8 cellular contexts compared by ENCODE assay signal in genomic region chr7:36287371-36288241, GRCh38.
DNase-seq lines count a peak whose midpoint lies in the region; ATAC-seq, FAIRE-seq and TF ChIP-seq lines count a peak whose summit lies in the region.

No MANE protein-coding gene starts in this region.

- H3K36me3 Mint-ChIP-seq in CD4-positive, alpha-beta T cell (ENCODE audit: low read depth), result no peaks in the 10 kb centered on the region
- no peaks in the 10 kb centered on the region for H3K36me3 Mint-ChIP-seq in activated naive CD8-positive, alpha-beta T cell treated with anti-CD3 and anti-CD28 coated beads, Interleukin-2, amount 50 U/mL, for 24 hours (ENCODE audit: low read depth)

- no peaks in the 10 kb centered on the region for H3K4me1 ChIP-seq in rectal smooth muscle tissue (ENCODE audit: control insufficient read depth, insufficient read depth, low read length)

- POLR2A ChIA-PET in CD4-positive, alpha-beta T cell (lab: Charles Lee), result interaction anchor here (0.5 to 2.6 kb wide), 11 partner anchors 30 to 487 kb away, joined by 3 to 11 read pairs (median 3); partner anchors contain the start of gene SEPTIN7

- peak overlapping the region; percentile 58 for H3K27ac ChIP-seq in CD4-positive, alpha-beta T cell (ENCODE audit: low read depth, low read length)
- H3K27ac ChIP-seq in rectal smooth muscle tissue (ENCODE audit: low read depth, low read length), result no peak overlapping the region

- peaks cover 87% of the 10 kb centered on the region for H3K4me1 Mint-ChIP-seq in CD4-positive, alpha-beta T cell (ENCODE audit: low read depth)
- H3K4me1 Mint-ChIP-seq in activated naive CD8-positive, alpha-beta T cell treated with anti-CD3 and anti-CD28 coated beads, Interleukin-2, amount 50 U/mL, for 24 hours, result peaks cover 66% of the 10 kb centered on the region

- TF ChIP-seq POLR2A in GM12892 (IDR thresholded peaks at IDR 0.05; ENCODE audit: low read depth, low read length), result no peak

- H3K27me3 ChIP-seq in CD4-positive, alpha-beta T cell (ENCODE audit: control insufficient read depth, insufficient read depth, low read length), result no peaks in the 10 kb centered on the region
- no peaks in the 10 kb centered on the region for H3K27me3 ChIP-seq in rectal smooth muscle tissue (ENCODE audit: control insufficient read depth, insufficient read depth, low read length)

- no peaks in the 10 kb centered on the region for H3K36me3 ChIP-seq in rectal smooth muscle tissue (ENCODE audit: control insufficient read depth, insufficient read depth, low read length)

- H3K4me3 ChIP-seq in rectal smooth muscle tissue (ENCODE audit: low read length), result peak overlapping the region; percentile 40

- H3K27me3 Mint-ChIP-seq in CD4-positive, alpha-beta T cell, result no peaks in the 10 kb centered on the region
- no peaks in the 10 kb centered on the region for H3K27me3 Mint-ChIP-seq in activated naive CD8-positive, alpha-beta T cell treated with anti-CD3 and anti-CD28 coated beads, Interleukin-2, amount 50 U/mL, for 24 hours

- peak; percentile 43 for ATAC-seq in CD4-positive, alpha-beta T cell (ENCODE audit: poor library complexity)
- ATAC-seq in GM21367 (IDR thresholded peaks at IDR 0.05; ENCODE audit: unreplicated experiment) (peak; percentile 36), GM21360 (IDR thresholded peaks at IDR 0.05; ENCODE audit: unreplicated experiment) (no peak)
- ATAC-seq in activated naive CD8-positive, alpha-beta T cell treated with anti-CD3 and anti-CD28 coated beads, Interleukin-2, amount 50 U/mL, for 24 hours, result peak; percentile 42

- H3K9ac ChIP-seq in rectal smooth muscle tissue (ENCODE audit: low read length), result no peak overlapping the region

- CTCF ChIA-PET in CD4-positive, alpha-beta T cell (lab: Charles Lee), result interaction anchor here (0.7 to 6.1 kb wide), 3 partner anchors 292 to 311 kb away, joined by 3 to 37 read pairs (median 3); no protein-coding TSS in a partner anchor

- peak overlapping the region; percentile 87 for H3K4me3 Mint-ChIP-seq in CD4-positive, alpha-beta T cell
- peak overlapping the region; percentile 21 for H3K4me3 Mint-ChIP-seq in activated naive CD8-positive, alpha-beta T cell treated with anti-CD3 and anti-CD28 coated beads, Interleukin-2, amount 50 U/mL, for 24 hours

- peak overlapping the region; percentile 97 for H3K27ac Mint-ChIP-seq in CD4-positive, alpha-beta T cell
- H3K27ac Mint-ChIP-seq in activated naive CD8-positive, alpha-beta T cell treated with anti-CD3 and anti-CD28 coated beads, Interleukin-2, amount 50 U/mL, for 24 hours, result peak overlapping the region; percentile 29

- DNase-seq in CD4-positive, alpha-beta T cell, result peak in 7 of 10 experiments; percentile 16 to 35 (median 30)
- DNase-seq in NCI-H2196 treated with DMSO at 0.1 percent for 48 hours (lab: John Stamatoyannopoulos, UW; ENCODE audit: unreplicated experiment), result peak; percentile 8
- peak; percentile 34 for DNase-seq in activated naive CD8-positive, alpha-beta T cell treated with anti-CD3 and anti-CD28 coated beads, Interleukin-2, amount 50 U/mL, for 24 hours
- no peak for DNase-seq in NCI-H2081 (lab: John Stamatoyannopoulos, UW)
- DNase-seq in GM12892 (ENCODE audit: insufficient read length), result no peak

- TF ChIP-seq CTCF in CD4-positive, alpha-beta T cell (IDR thresholded peaks at IDR 0.05), result no peak

- no peaks in the 10 kb centered on the region for H3K9me3 ChIP-seq in CD4-positive, alpha-beta T cell (ENCODE audit: control insufficient read depth, low read length)

- H3K9me3 Mint-ChIP-seq in CD4-positive, alpha-beta T cell, result no peaks in the 10 kb centered on the region
- H3K9me3 Mint-ChIP-seq in activated naive CD8-positive, alpha-beta T cell treated with anti-CD3 and anti-CD28 coated beads, Interleukin-2, amount 50 U/mL, for 24 hours, result no peaks in the 10 kb centered on the region

- no peak for FAIRE-seq in GM12892 (lab: Jason Lieb, UNC)

- intact Hi-C loops in CD4-positive, alpha-beta T cell (cut with DNase I, micrococcal nuclease), result loop anchor here (2.0 to 10.0 kb wide), 4 partner anchors 80 to 590 kb away; partner anchors contain the start of genes EEPD1 (in 1 of the 2) and HERPUD2 (in 1 of the 2)

Comparison
In these comparisons a context has a peak if more than half of its experiments do, and no peak if none do; other contexts are left out.
1. DNase-seq: peak in CD4-positive, alpha-beta T cell (7 of 10), NCI-H2196 treated with DMSO at 0.1 percent for 48 hours (single experiment) and activated naive CD8-positive, alpha-beta T cell treated with anti-CD3 and anti-CD28 coated beads, Interleukin-2, amount 50 U/mL, for 24 hours (single experiment); none in NCI-H2081 (0 of 2) and GM12892 (single experiment).